ENCODE assay signal across 8 cellular contexts in the genomic region with DNA sequence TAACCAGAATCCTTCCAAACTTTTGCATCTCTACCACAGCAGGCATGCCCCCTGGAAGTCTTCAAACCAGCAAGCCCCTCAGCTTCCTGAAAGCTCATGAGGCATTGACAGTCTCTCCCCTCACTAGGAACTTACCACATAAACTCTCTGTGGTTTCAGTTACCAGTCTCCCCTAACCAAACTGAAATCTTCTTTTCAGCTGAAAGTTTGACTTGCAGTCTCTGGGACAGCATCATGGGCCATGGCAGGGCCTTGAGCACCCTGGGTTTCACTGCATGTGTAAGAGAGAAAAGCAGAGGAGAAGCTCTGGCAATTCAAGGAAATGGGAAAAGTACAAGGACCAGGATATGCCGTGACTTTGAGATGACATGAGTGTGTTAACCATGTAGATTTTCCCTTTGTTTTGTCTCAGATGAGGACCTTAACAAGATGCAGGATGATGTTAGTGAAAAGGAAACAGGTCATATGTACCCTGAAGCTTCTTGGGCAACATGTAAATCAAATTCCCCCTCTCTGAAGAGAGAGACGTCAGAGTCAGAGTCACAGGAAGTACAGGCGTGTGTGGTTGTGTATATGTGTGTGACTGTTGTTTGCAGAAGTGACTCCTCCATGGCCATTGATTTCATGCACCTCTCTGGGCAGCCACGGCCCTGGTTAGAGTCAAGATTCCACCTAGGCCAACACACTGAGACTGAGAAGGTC.
DNase-seq lines count a peak whose midpoint lies in the region; ATAC-seq and TF ChIP-seq lines count a peak whose summit lies in the region.

No MANE protein-coding gene starts in this region.

- H3K27ac ChIP-seq in breast epithelium: no peak overlapping the region

- H3K4me3 Mint-ChIP-seq in T-helper 1 cell treated with Interleukin-12 subunit alpha and Interleukin-12 subunit beta and Interleukin-4 antibody, amounts not matched to agents 30 μg/mL and 1 μg/mL, for 36 hours: no peak overlapping the region

- no peaks in the 10 kb centered on the region for H3K36me3 Mint-ChIP-seq in T-helper 1 cell treated with Interleukin-12 subunit alpha and Interleukin-12 subunit beta and Interleukin-4 antibody, amounts not matched to agents 30 μg/mL and 1 μg/mL, for 36 hours (ENCODE audit: low read depth)

- H3K27me3 Mint-ChIP-seq in T-helper 1 cell treated with Interleukin-12 subunit alpha and Interleukin-12 subunit beta and Interleukin-4 antibody, amounts not matched to agents 30 μg/mL and 1 μg/mL, for 36 hours (ENCODE audit: low read depth): peaks cover 5% of the 10 kb centered on the region

- no peaks in the 10 kb centered on the region for H3K36me3 ChIP-seq in breast epithelium

- TF ChIP-seq POLR2A in breast epithelium (IDR thresholded peaks at IDR 0.05): no peak

- DNase-seq in CD1c-positive myeloid dendritic cell (ENCODE audit: extremely low spot score) (peak; percentile 54), GM19240 (ENCODE audit: insufficient read length, low spot score) (peak; percentile 16), breast epithelium (ENCODE audit: low spot score in 2 of 2) (no peak), NCI-H1436 (lab: John Stamatoyannopoulos, UW) (no peak), sciatic nerve (ENCODE audit: low spot score) (no peak)
- DNase-seq in effector CD4-positive, alpha-beta T cell: no peak

- peaks cover 9% of the 10 kb centered on the region for H3K4me1 Mint-ChIP-seq in T-helper 1 cell treated with Interleukin-12 subunit alpha and Interleukin-12 subunit beta and Interleukin-4 antibody, amounts not matched to agents 30 μg/mL and 1 μg/mL, for 36 hours (ENCODE audit: low read depth)

- intact Hi-C loops in breast epithelium (cut with DNase I; ENCODE audit: low total_unique reads) (no loop called here), sciatic nerve (cut with DNase I) (no loop called here)

- ATAC-seq in HG03045 (IDR thresholded peaks at IDR 0.05; ENCODE audit: unreplicated experiment) (peak; percentile 77), sciatic nerve (no peak)

- no peaks in the 10 kb centered on the region for H3K27me3 ChIP-seq in breast epithelium

- H3K9me3 Mint-ChIP-seq in T-helper 1 cell treated with Interleukin-12 subunit alpha and Interleukin-12 subunit beta and Interleukin-4 antibody, amounts not matched to agents 30 μg/mL and 1 μg/mL, for 36 hours: no peaks in the 10 kb centered on the region

- H3K9me3 ChIP-seq in breast epithelium: no peaks in the 10 kb centered on the region

- no peak overlapping the region for H3K4me3 ChIP-seq in breast epithelium

- H3K27ac Mint-ChIP-seq in T-helper 1 cell treated with Interleukin-12 subunit alpha and Interleukin-12 subunit beta and Interleukin-4 antibody, amounts not matched to agents 30 μg/mL and 1 μg/mL, for 36 hours: peak overlapping the region; percentile 53

- TF ChIP-seq CTCF in breast epithelium (IDR thresholded peaks at IDR 0.05): no peak

- no peaks in the 10 kb centered on the region for H3K4me1 ChIP-seq in breast epithelium

Comparison
In these comparisons a context has a peak if more than half of its experiments do, and no peak if none do; other contexts are left out.
1. DNase-seq: peak in CD1c-positive myeloid dendritic cell (single experiment) and GM19240 (single experiment); none in breast epithelium (0 of 2), NCI-H1436 (single experiment), sciatic nerve (single experiment) and effector CD4-positive, alpha-beta T cell (single experiment).